Comparison of ENCODE assay signal across 37 cellular contexts in genomic region chr5:116736671-116737070, GRCh38.
"Had no signal": no experiment of that assay in that cellular context is flagged by ENCODE, and none has a peak within 500 bp of the region (broad histone marks: within the 10 kb centered on the region; RNA-seq: fewer than 3 reads in every experiment).

No MANE protein-coding gene starts in this region.

- H3K27ac Mint-ChIP-seq: activated naive CD4-positive, alpha-beta T cell treated with anti-CD3 and anti-CD28 coated beads for 36 hours; activated naive CD4-positive, alpha-beta T cell treated with anti-CD3 and anti-CD28 coated beads, Interleukin-2, amount 10 ng/mL, durations not matched to agents 7 days and 5 days; activated naive CD4-positive, alpha-beta T cell treated with anti-CD3 and anti-CD28 coated beads, Interleukin-2, amount 50 U/mL, for 24 hours; activated naive CD4-positive, alpha-beta T cell treated with anti-CD3 and anti-CD28 coated beads, Interleukin-2, amount 50 U/mL, for 72 hours; activated naive CD8-positive, alpha-beta T cell; activated naive CD8-positive, alpha-beta T cell treated with anti-CD3 and anti-CD28 coated beads for 36 hours; activated naive CD8-positive, alpha-beta T cell treated with anti-CD3 and anti-CD28 coated beads, Interleukin-2, amount 10 ng/mL, durations not matched to agents 7 days and 5 days; activated naive CD8-positive, alpha-beta T cell treated with anti-CD3 and anti-CD28 coated beads, Interleukin-2, amount 50 U/mL, for 24 hours; activated T-cell treated with anti-CD3 and anti-CD28 coated beads, Interleukin-2, amount 50 U/mL, for 24 hours; activated T-cell treated with anti-CD3 and anti-CD28 coated beads, Interleukin-2, amount 50 U/mL, for 72 hours; activated T-helper 1 cell treated with anti-CD3 and anti-CD28 coated beads, Interleukin-12 subunit alpha, Interleukin-12 subunit beta, Interleukin-2, Interleukin-4 antibody, amounts not matched to agents 30 ng/mL and 10 ng/mL and 1 ng/mL, durations not matched to agents 14 hours and 24 hours and 36 hours; activated T-helper 17 cell treated with anti-CD3 and anti-CD28 coated beads, Interleukin-2, amount 50 U/mL, for 72 hours; activated T-helper 2 cell treated with anti-CD3 and anti-CD28 coated beads, Interferon-gamma antibody, Interleukin-2, Interleukin-4, amounts not matched to agents 10 μg/mL and 5 μg/mL and 100 μg/mL, durations not matched to agents 14 hours and 24 hours and 36 hours had no signal

- H3K27me3 ChIP-seq: adrenal gland, ascending aorta, body of pancreas, brain microvascular endothelial cell, breast epithelium, cardiac muscle cell had no signal

- H3K9me3 Mint-ChIP-seq: activated naive CD4-positive, alpha-beta T cell treated with anti-CD3 and anti-CD28 coated beads for 36 hours; activated naive CD4-positive, alpha-beta T cell treated with anti-CD3 and anti-CD28 coated beads, Interleukin-2, amount 10 ng/mL, durations not matched to agents 7 days and 5 days; activated naive CD4-positive, alpha-beta T cell treated with anti-CD3 and anti-CD28 coated beads, Interleukin-2, amount 50 U/mL, for 24 hours; activated naive CD4-positive, alpha-beta T cell treated with anti-CD3 and anti-CD28 coated beads, Interleukin-2, amount 50 U/mL, for 72 hours; activated naive CD8-positive, alpha-beta T cell treated with anti-CD3 and anti-CD28 coated beads for 36 hours; activated naive CD8-positive, alpha-beta T cell treated with anti-CD3 and anti-CD28 coated beads, Interleukin-2, amount 10 ng/mL, durations not matched to agents 7 days and 5 days; activated naive CD8-positive, alpha-beta T cell treated with anti-CD3 and anti-CD28 coated beads, Interleukin-2, amount 50 U/mL, for 24 hours; activated T-cell treated with anti-CD3 and anti-CD28 coated beads, Interleukin-2, amount 50 U/mL, for 24 hours; activated T-cell treated with anti-CD3 and anti-CD28 coated beads, Interleukin-2, amount 50 U/mL, for 4 hours; activated T-cell treated with anti-CD3 and anti-CD28 coated beads, Interleukin-2, amount 50 U/mL, for 72 hours; activated T-helper 1 cell treated with anti-CD3 and anti-CD28 coated beads, Interleukin-12 subunit alpha, Interleukin-12 subunit beta, Interleukin-2, Interleukin-4 antibody, amounts not matched to agents 30 ng/mL and 10 ng/mL and 1 ng/mL, durations not matched to agents 14 hours and 24 hours and 36 hours; activated T-helper 17 cell treated with anti-CD3 and anti-CD28 coated beads, Interleukin-2, amount 50 U/mL, for 72 hours; activated T-helper 2 cell treated with anti-CD3 and anti-CD28 coated beads, Interferon-gamma antibody, Interleukin-2, Interleukin-4, amounts not matched to agents 10 μg/mL and 5 μg/mL and 100 μg/mL, durations not matched to agents 14 hours and 24 hours and 36 hours; central memory CD8-positive, alpha-beta T cell had no signal

- H3K36me3 ChIP-seq: adrenal gland, ascending aorta, brain microvascular endothelial cell, breast epithelium, cardiac muscle cell had no signal

- H3K36me3 Mint-ChIP-seq: activated naive CD4-positive, alpha-beta T cell treated with anti-CD3 and anti-CD28 coated beads, Interleukin-2, amount 10 ng/mL, durations not matched to agents 7 days and 5 days; activated naive CD4-positive, alpha-beta T cell treated with anti-CD3 and anti-CD28 coated beads, Interleukin-2, amount 50 U/mL, for 24 hours; activated naive CD4-positive, alpha-beta T cell treated with anti-CD3 and anti-CD28 coated beads, Interleukin-2, amount 50 U/mL, for 72 hours; activated naive CD8-positive, alpha-beta T cell; activated naive CD8-positive, alpha-beta T cell treated with anti-CD3 and anti-CD28 coated beads for 36 hours; activated naive CD8-positive, alpha-beta T cell treated with anti-CD3 and anti-CD28 coated beads, Interleukin-2, amount 10 ng/mL, durations not matched to agents 7 days and 5 days; brain had no signal

- H3K4me3 ChIP-seq: adrenal gland, ascending aorta, body of pancreas, breast epithelium, cardiac muscle cell had no signal

- H3K27ac ChIP-seq: adrenal gland, ascending aorta, body of pancreas, brain microvascular endothelial cell, breast epithelium, cardiac muscle cell had no signal

- DNase-seq: activated effector memory CD4-positive, alpha-beta T cell treated with anti-CD3 and anti-CD28 coated beads, Interleukin-2, amount 50 U/mL, for 16 hours; activated effector memory CD4-positive, alpha-beta T cell treated with Interleukin-2 at 50 U/mL for 16 hours; activated gamma-delta T cell; activated gamma-delta T cell treated with Interleukin-2 at 50 U/mL for 16 hours; activated naive CD4-positive, alpha-beta T cell; activated naive CD4-positive, alpha-beta T cell treated with anti-CD3 and anti-CD28 coated beads for 36 hours; activated naive CD4-positive, alpha-beta T cell treated with anti-CD3 and anti-CD28 coated beads, Interleukin-2, amount 10 ng/mL, durations not matched to agents 7 days and 5 days; activated naive CD4-positive, alpha-beta T cell treated with anti-CD3 and anti-CD28 coated beads, Interleukin-2, amount 50 U/mL, for 16 hours; activated naive CD4-positive, alpha-beta T cell treated with Interleukin-2 at 50 U/mL for 16 hours; activated naive CD8-positive, alpha-beta T cell treated with anti-CD3 and anti-CD28 coated beads for 36 hours; activated naive CD8-positive, alpha-beta T cell treated with anti-CD3 and anti-CD28 coated beads, Interleukin-2, amount 10 ng/mL, durations not matched to agents 7 days and 5 days; activated naive CD8-positive, alpha-beta T cell treated with anti-CD3 and anti-CD28 coated beads, Interleukin-2, amount 50 U/mL, for 24 hours; activated T-cell treated with anti-CD3 and anti-CD28 coated beads, Interleukin-2, amount 50 U/mL, for 24 hours; activated T-cell treated with anti-CD3 and anti-CD28 coated beads, Interleukin-2, amount 50 U/mL, for 4 hours; activated T-cell treated with anti-CD3 and anti-CD28 coated beads, Interleukin-2, amount 50 U/mL, for 48 hours; activated T-cell treated with anti-CD3 and anti-CD28 coated beads, Interleukin-2, amount 50 U/mL, for 72 hours; adrenal gland; amniotic stem cell; amygdala; anterior cingulate cortex; aorta; body of pancreas; brain microvascular endothelial cell; caudate nucleus; central memory CD4-positive, alpha-beta T cell; cerebellar nuclear complex had no signal

- ATAC-seq: activated naive CD4-positive, alpha-beta T cell treated with anti-CD3 and anti-CD28 coated beads, Interleukin-2, amount 50 U/mL, for 72 hours; activated naive CD8-positive, alpha-beta T cell treated with anti-CD3 and anti-CD28 coated beads, Interleukin-2, amount 50 U/mL, for 24 hours; activated T-cell treated with anti-CD3 and anti-CD28 coated beads, Interleukin-2, amount 50 U/mL, for 4 hours; activated T-cell treated with anti-CD3 and anti-CD28 coated beads, Interleukin-2, amount 50 U/mL, for 72 hours; activated T-helper 17 cell treated with anti-CD3 and anti-CD28 coated beads, Interleukin-2, amount 50 U/mL, for 72 hours; body of pancreas had no signal

- H3K4me3 Mint-ChIP-seq: activated naive CD4-positive, alpha-beta T cell treated with anti-CD3 and anti-CD28 coated beads for 36 hours; activated naive CD4-positive, alpha-beta T cell treated with anti-CD3 and anti-CD28 coated beads, Interleukin-2, amount 10 ng/mL, durations not matched to agents 7 days and 5 days; activated naive CD4-positive, alpha-beta T cell treated with anti-CD3 and anti-CD28 coated beads, Interleukin-2, amount 50 U/mL, for 24 hours; activated naive CD8-positive, alpha-beta T cell; activated naive CD8-positive, alpha-beta T cell treated with anti-CD3 and anti-CD28 coated beads for 36 hours; activated naive CD8-positive, alpha-beta T cell treated with anti-CD3 and anti-CD28 coated beads, Interleukin-2, amount 10 ng/mL, durations not matched to agents 7 days and 5 days; activated naive CD8-positive, alpha-beta T cell treated with anti-CD3 and anti-CD28 coated beads, Interleukin-2, amount 50 U/mL, for 24 hours; activated T-cell treated with anti-CD3 and anti-CD28 coated beads, Interleukin-2, amount 50 U/mL, for 24 hours; activated T-cell treated with anti-CD3 and anti-CD28 coated beads, Interleukin-2, amount 50 U/mL, for 4 hours; activated T-cell treated with anti-CD3 and anti-CD28 coated beads, Interleukin-2, amount 50 U/mL, for 72 hours; activated T-helper 1 cell treated with anti-CD3 and anti-CD28 coated beads, Interleukin-12 subunit alpha, Interleukin-12 subunit beta, Interleukin-2, Interleukin-4 antibody, amounts not matched to agents 30 ng/mL and 10 ng/mL and 1 ng/mL, durations not matched to agents 14 hours and 24 hours and 36 hours; activated T-helper 17 cell treated with anti-CD3 and anti-CD28 coated beads, Interleukin-2, amount 50 U/mL, for 72 hours; brain; central memory CD8-positive, alpha-beta T cell had no signal

- H3K4me1 Mint-ChIP-seq: activated naive CD4-positive, alpha-beta T cell treated with anti-CD3 and anti-CD28 coated beads, Interleukin-2, amount 10 ng/mL, durations not matched to agents 7 days and 5 days; activated naive CD4-positive, alpha-beta T cell treated with anti-CD3 and anti-CD28 coated beads, Interleukin-2, amount 50 U/mL, for 24 hours; activated naive CD8-positive, alpha-beta T cell treated with anti-CD3 and anti-CD28 coated beads for 36 hours; activated naive CD8-positive, alpha-beta T cell treated with anti-CD3 and anti-CD28 coated beads, Interleukin-2, amount 10 ng/mL, durations not matched to agents 7 days and 5 days; activated naive CD8-positive, alpha-beta T cell treated with anti-CD3 and anti-CD28 coated beads, Interleukin-2, amount 50 U/mL, for 24 hours; activated T-helper 17 cell treated with anti-CD3 and anti-CD28 coated beads, Interleukin-2, amount 50 U/mL, for 72 hours; central memory CD8-positive, alpha-beta T cell had no signal

- H3K27me3 Mint-ChIP-seq: activated naive CD4-positive, alpha-beta T cell treated with anti-CD3 and anti-CD28 coated beads, Interleukin-2, amount 10 ng/mL, durations not matched to agents 7 days and 5 days; activated naive CD4-positive, alpha-beta T cell treated with anti-CD3 and anti-CD28 coated beads, Interleukin-2, amount 50 U/mL, for 24 hours; brain had no signal

- H3K4me1 ChIP-seq: adrenal gland had no signal

- H3K9me3 ChIP-seq: adrenal gland, ascending aorta, body of pancreas, breast epithelium had no signal
